In the genomic region with DNA sequence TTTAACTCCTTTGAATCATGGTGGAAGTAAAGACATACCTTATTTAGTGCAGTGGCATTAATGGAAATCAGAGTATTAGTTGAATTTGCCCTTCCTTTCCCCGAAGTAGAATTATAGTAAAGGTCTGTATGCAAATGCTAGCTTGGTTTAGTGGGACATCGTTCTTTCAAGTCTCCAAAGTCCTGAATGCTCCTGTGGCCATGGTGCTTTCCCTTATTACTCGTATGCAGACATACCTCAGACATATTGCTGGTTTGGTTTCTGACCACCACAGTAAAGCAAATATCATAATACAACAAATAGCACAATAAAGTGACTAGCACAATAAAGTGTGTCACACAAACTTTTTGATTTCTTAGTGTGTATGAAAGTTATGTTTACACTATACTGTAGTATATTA, we compare ENCODE assay signal across 20 cellular contexts. TPM values are rescaled to one million over a fixed set of nuclear protein-coding genes. Genes with fewer than 3 reads are reported as not detected.
DNase-seq lines count a peak whose midpoint lies in the region; ATAC-seq, FAIRE-seq and TF ChIP-seq lines count a peak whose summit lies in the region.
"Had no signal": no experiment of that assay in that cellular context is flagged by ENCODE, and none has a peak within 500 bp of the region (broad histone marks: within the 10 kb centered on the region; RNA-seq: fewer than 3 reads in every experiment).

No MANE protein-coding gene starts in this region.

- no peaks in the 10 kb centered on the region for H3K36me3 ChIP-seq in keratinocyte (ENCODE audit: control insufficient read depth in 2 of 2, extremely low read depth in 1 of 2, insufficient read depth in 2 of 2, low read length in 2 of 2)
- H3K36me3 ChIP-seq in Caco-2 (ENCODE audit: control insufficient read depth, insufficient read depth, low read length): no peaks in the 10 kb centered on the region

- no peak overlapping the region for H3K4me2 ChIP-seq in keratinocyte (ENCODE audit: control insufficient read depth, extremely low read depth, insufficient read depth, low read depth, low read length)
- H3K4me2 ChIP-seq: BLaER1 treated with 17β-estradiol and CSF1 and Interleukin-3, amounts not matched to agents 10 nM and 100 nM had no signal

- no peak for TF ChIP-seq POLR2A in GM12892 (IDR thresholded peaks at IDR 0.05; ENCODE audit: low read depth, low read length)

- H3K9me3 ChIP-seq in keratinocyte (ENCODE audit: control insufficient read depth, low read depth, low read length): no peaks in the 10 kb centered on the region
- no peaks in the 10 kb centered on the region for H3K9me3 ChIP-seq in Caco-2
- H3K9me3 ChIP-seq: BLaER1 treated with 17β-estradiol and CSF1 and Interleukin-3, amounts not matched to agents 10 nM and 100 nM had no signal

- peaks cover 2% of the 10 kb centered on the region for H3K4me1 Mint-ChIP-seq in Caco-2 (ENCODE audit: low read depth, unreplicated experiment)

- H3K36me3 Mint-ChIP-seq in Caco-2 (ENCODE audit: insufficient read depth, unreplicated experiment): no peaks in the 10 kb centered on the region

- no peak overlapping the region for H3K27ac Mint-ChIP-seq in Caco-2 (ENCODE audit: unreplicated experiment)
- H3K27ac Mint-ChIP-seq: B cell; CD8-positive, alpha-beta T cell; H9 had no signal

- CTCF ChIA-PET in Caco-2 (lab: Charles Lee): no interaction called here

- H3K9me1 ChIP-seq in keratinocyte (ENCODE audit: control insufficient read depth, extremely low read depth, insufficient read depth, low read length): no peaks in the 10 kb centered on the region

- no peak overlapping the region for H3K4me3 Mint-ChIP-seq in Caco-2 (ENCODE audit: unreplicated experiment)
- H3K4me3 Mint-ChIP-seq: B cell; CD8-positive, alpha-beta T cell; H9 had no signal

- intact Hi-C loops in Caco-2 (cut with micrococcal nuclease; ENCODE audit: unreplicated experiment): no loop called here

- H4K20me1 ChIP-seq in keratinocyte (ENCODE audit: control insufficient read depth, extremely low read depth, insufficient read depth, low read length): no peaks in the 10 kb centered on the region

- H3K27me3 ChIP-seq in keratinocyte (ENCODE audit: control insufficient read depth, extremely low read depth, insufficient read depth, low read length): no peaks in the 10 kb centered on the region
- no peaks in the 10 kb centered on the region for H3K27me3 ChIP-seq in Caco-2 (replicated peaks; ENCODE audit: control insufficient read depth, insufficient read depth, low read length)
- H3K27me3 ChIP-seq: BLaER1 treated with 17β-estradiol and CSF1 and Interleukin-3, amounts not matched to agents 10 nM and 100 nM had no signal

- TF ChIP-seq CTCF in keratinocyte (optimal IDR thresholded peaks at IDR 0.05 in 1 of 3, IDR thresholded peaks at IDR 0.05 in 1 of 3, conservative IDR thresholded peaks at IDR 0.05 in 1 of 3; ENCODE audit: extremely low read depth in 1 of 3, insufficient read depth in 2 of 3, low read length in 3 of 3) (no peak), Caco-2 (IDR thresholded peaks at IDR 0.05; ENCODE audit: insufficient read depth in 1 of 2, low read depth in 1 of 2, low read length in 1 of 2, severe bottlenecking in 1 of 2, unreplicated experiment in 1 of 2) (no peak)

- H3K27ac ChIP-seq in keratinocyte (ENCODE audit: control insufficient read depth, insufficient read depth, low read length): no peak overlapping the region
- H3K27ac ChIP-seq: BLaER1 treated with 17β-estradiol and CSF1 and Interleukin-3, amounts not matched to agents 10 nM and 100 nM; HL-60 had no signal

- peak; percentile 46 for ATAC-seq in HG03442 (IDR thresholded peaks at IDR 0.05; ENCODE audit: unreplicated experiment)
- no peak for ATAC-seq in HG02938 (IDR thresholded peaks at IDR 0.05; ENCODE audit: unreplicated experiment)
- ATAC-seq: CD8-positive, alpha-beta T cell; K562 had no signal

- BruUV-seq in Caco-2 (replicated peaks; lab: Mats Ljungman, UMichigan): no TSS peak

- H3K9me3 Mint-ChIP-seq in Caco-2 (ENCODE audit: unreplicated experiment): no peaks in the 10 kb centered on the region
- H3K9me3 Mint-ChIP-seq: CD8-positive, alpha-beta T cell; H9 had no signal

- H3K79me2 ChIP-seq in keratinocyte (ENCODE audit: control insufficient read depth, insufficient read depth, low read length): peaks cover 46% of the 10 kb centered on the region

- POLR2A ChIA-PET in Caco-2 (lab: Charles Lee): no interaction called here

- no peak for DNase-seq in GM12892 (ENCODE audit: insufficient read length)
- no peak for DNase-seq in keratinocyte (ENCODE audit: low read depth, low spot score)
- no peak for DNase-seq in urothelium cell line (ENCODE audit: low spot score)
- no peak for DNase-seq in DMS79 treated with DMSO at 0.1 percent for 48 hours (lab: John Stamatoyannopoulos, UW)
- DNase-seq in Caco-2: no peak
- DNase-seq: CD8-positive, alpha-beta T cell; COR-L47; DMS153; DMS79; GF-D8; H9; IMR-90 had no signal

- no peak overlapping the region for H2AFZ ChIP-seq in keratinocyte (ENCODE audit: control insufficient read depth, low read length)

- no peaks in the 10 kb centered on the region for H3K4me1 ChIP-seq in keratinocyte (ENCODE audit: control insufficient read depth, extremely low read depth, insufficient read depth, low read length)
- no peaks in the 10 kb centered on the region for H3K4me1 ChIP-seq in Caco-2
- H3K4me1 ChIP-seq: BLaER1 treated with 17β-estradiol and CSF1 and Interleukin-3, amounts not matched to agents 10 nM and 100 nM had no signal

- H3K27me3 Mint-ChIP-seq in Caco-2 (ENCODE audit: insufficient read depth, unreplicated experiment): no peaks in the 10 kb centered on the region
- H3K27me3 Mint-ChIP-seq: B cell had no signal

- FAIRE-seq in GM12892 (lab: Jason Lieb, UNC) (peak; percentile 77), keratinocyte (lab: Jason Lieb, UNC) (peak; percentile 29), urothelium cell line (lab: Jason Lieb, UNC) (peak; percentile 86)
- FAIRE-seq: GM18507, H1, K562 had no signal

- dilution Hi-C loops in keratinocyte (cut with MboI; ENCODE audit: extremely low pct_ligation_motif_present, low sequenced_read_pairs): no loop called here

- no peak overlapping the region for H3K4me3 ChIP-seq in keratinocyte (ENCODE audit: control insufficient read depth in 2 of 3, extremely low read depth in 1 of 3, insufficient read depth in 2 of 3, low read depth in 1 of 3, low read length in 3 of 3)
- no peak overlapping the region for H3K4me3 ChIP-seq in Caco-2 (ENCODE audit: low read depth, low read length)
- H3K4me3 ChIP-seq: BLaER1 treated with 17β-estradiol and CSF1 and Interleukin-3, amounts not matched to agents 10 nM and 100 nM; K562 had no signal

- H3K9ac ChIP-seq in keratinocyte (ENCODE audit: control insufficient read depth, extremely low read depth, insufficient read depth, low read length): no peak overlapping the region
- H3K9ac ChIP-seq: BLaER1 treated with 17β-estradiol and CSF1 and Interleukin-3, amounts not matched to agents 10 nM and 100 nM had no signal

RNA-seq across cellular contexts. Expression of gene MNAT1, which starts 52.3 kb away (rescaled TPM):
- 57.2 TPM for polyA plus RNA-seq in GM12892 (2012; ENCODE audit: missing spikeins)
- 52.1 to 79.5 TPM (median 63.9 TPM) in 3 replicates for polyA plus RNA-seq in keratinocyte
- polyA plus RNA-seq in keratinocyte (2011; ENCODE audit: low read depth): 123 TPM
- 56.5 and 109 TPM in 2 replicates for polyA plus RNA-seq in keratinocyte (2011; cell fraction: cytosol; rRNA removed)
- polyA plus RNA-seq in keratinocyte (2011; cell fraction: nucleus; rRNA removed): 52.4 and 61.8 TPM in 2 replicates
- polyA plus RNA-seq in keratinocyte (2012; ENCODE audit: low replicate concordance): 39.6 and 52.1 TPM in 2 replicates
- polyA minus RNA-seq in keratinocyte: 18.1 to 50.0 TPM (median 23.2 TPM) in 3 replicates
- polyA minus RNA-seq in keratinocyte (2011; cell fraction: cytosol; rRNA and poly(A)+ RNA removed): 41.1 TPM
- polyA minus RNA-seq in keratinocyte (2011; cell fraction: nucleus; rRNA and poly(A)+ RNA removed): 28.0 and 57.9 TPM in 2 replicates
- total RNA-seq in Caco-2 (2022): 36.4 and 38.8 TPM in 2 replicates
